8 cellular contexts compared by ENCODE assay signal in the genomic region with DNA sequence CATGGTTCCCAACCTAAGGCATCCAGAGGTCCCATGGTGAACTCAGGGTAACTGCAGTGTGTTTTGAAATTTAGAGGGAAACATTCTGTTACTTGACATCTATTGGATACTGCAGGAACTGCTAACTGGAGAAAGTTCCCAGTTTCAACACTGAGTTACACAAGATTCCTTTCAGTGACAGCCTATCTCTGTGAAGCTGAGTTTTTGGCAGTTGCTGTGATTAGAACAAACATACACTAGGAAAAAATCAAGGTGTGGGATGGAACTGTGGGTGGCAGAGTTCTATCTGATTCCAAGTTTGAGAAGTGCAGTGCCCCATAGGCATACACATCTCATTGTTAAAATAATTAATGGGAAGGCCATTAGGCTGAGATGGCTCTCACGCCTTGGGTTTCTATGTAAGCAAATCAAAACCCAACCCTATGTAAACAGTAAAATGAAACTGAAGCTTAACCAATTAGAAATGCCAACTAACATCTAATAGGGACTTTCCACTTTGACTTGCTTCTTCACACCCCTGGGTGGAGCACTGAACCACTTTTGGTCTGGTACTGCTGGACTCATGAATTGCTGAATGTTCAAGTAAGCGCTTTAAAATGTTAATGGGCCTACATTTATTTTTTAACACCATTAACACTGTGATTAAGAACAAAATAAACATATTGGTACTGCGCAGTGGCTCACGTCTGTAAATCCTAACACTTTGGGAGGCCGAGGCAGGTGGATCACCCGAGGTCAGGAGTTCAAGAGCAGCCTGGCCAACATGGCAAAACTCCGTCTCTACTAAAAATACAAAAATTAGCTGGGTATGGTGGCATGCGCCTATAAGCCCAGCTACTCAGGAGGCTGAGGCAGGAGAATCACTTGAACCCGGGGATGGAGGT. TPM values are rescaled to one million over a fixed set of nuclear protein-coding genes. Genes with fewer than 3 reads are reported as not detected.
DNase-seq lines count a peak whose midpoint lies in the region; ATAC-seq, FAIRE-seq and TF ChIP-seq lines count a peak whose summit lies in the region.

No MANE protein-coding gene starts in this region.

- no peak for DNase-seq in D721Med (ENCODE audit: insufficient read length, low spot score)
- peak; percentile 57 for DNase-seq in kidney tubule cell (ENCODE audit: low spot score)
- DNase-seq in effector CD4-positive, alpha-beta T cell: no peak
- DNase-seq in SKM-1 (lab: John Stamatoyannopoulos, UW; ENCODE audit: unreplicated experiment): no peak
- no peak for DNase-seq in dorsolateral prefrontal cortex

- peak; percentile 95 for ATAC-seq in GM19395 (IDR thresholded peaks at IDR 0.05; ENCODE audit: unreplicated experiment)
- ATAC-seq in HG03378 (IDR thresholded peaks at IDR 0.05; ENCODE audit: unreplicated experiment): peak; percentile 97

- H3K27me3 ChIP-seq in dorsolateral prefrontal cortex: no peaks in the 10 kb centered on the region

- TF ChIP-seq CTCF in D721Med (IDR thresholded peaks at IDR 0.05; ENCODE audit: insufficient read depth, missing control alignments) (peak; percentile 12), VCaP (conservative IDR thresholded peaks at IDR 0.05) (peak; percentile 9; the same call in 1 of the 2 replicates), dorsolateral prefrontal cortex (IDR thresholded peaks at IDR 0.05 in 54 of 56, conservative IDR thresholded peaks at IDR 0.05 in 2 of 56; ENCODE audit: low read depth in 1 of 56, partially characterized antibody in 56 of 56) (peak in 18 of 56 donors; percentile 7 to 30 (median 18))

- FAIRE-seq in D721Med (lab: Jason Lieb, UNC): no peak

- intact Hi-C loops in dorsolateral prefrontal cortex (cut with DNase I): no loop called here

- no peak overlapping the region for H3K27ac ChIP-seq in VCaP
- peak overlapping the region in 1 of 59 donors; percentile 3 for H3K27ac ChIP-seq in dorsolateral prefrontal cortex

- no peak overlapping the region for H3K4me3 ChIP-seq in dorsolateral prefrontal cortex

RNA-seq across cellular contexts. Expression of gene TBC1D7, which starts 55.2 kb away (rescaled TPM):
- total RNA-seq in dorsolateral prefrontal cortex: 10 to 100 TPM; 18.2 to 52.1 (median 27.5) TPM
